In the genomic region with DNA sequence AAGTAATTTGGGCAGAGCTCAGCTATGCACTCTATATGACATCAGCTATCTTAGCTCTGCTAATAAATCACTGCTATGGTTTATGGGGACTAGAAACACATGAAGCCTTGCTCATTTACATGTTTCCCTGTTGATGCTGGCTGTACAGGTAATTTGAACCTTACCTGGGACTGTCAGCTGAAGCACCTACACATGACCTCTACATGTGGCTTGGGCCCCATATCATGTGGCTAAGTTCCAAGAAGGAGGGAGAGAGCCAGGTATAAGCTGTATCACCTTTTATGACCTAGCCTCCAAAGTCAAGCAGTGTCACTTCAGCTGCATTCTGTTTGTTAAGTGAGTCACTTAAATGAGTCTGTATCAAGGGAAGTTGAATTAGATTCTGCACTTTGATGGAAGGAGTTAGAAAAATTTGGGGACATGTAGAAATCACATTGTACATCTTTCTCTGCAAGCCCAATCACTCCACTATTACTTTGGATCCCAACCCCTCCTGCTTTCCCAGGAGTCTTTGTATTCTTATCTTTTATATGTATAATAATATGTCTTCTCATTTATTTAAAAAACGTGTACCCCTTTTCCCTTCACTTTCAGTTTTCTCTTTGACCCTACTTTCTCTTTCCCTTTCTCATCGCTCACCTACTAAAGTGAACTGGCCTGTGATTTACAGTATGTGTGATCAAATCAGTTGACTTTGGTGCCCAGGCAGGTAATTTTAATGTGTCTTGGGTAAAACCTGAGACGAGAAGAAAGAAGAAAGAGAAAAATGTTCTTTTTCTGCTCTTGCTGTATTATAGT, we compare ENCODE assay signal across 1 cellular context.
TF ChIP-seq lines count a peak whose summit lies in the region.

No MANE protein-coding gene starts in this region.

TF ChIP-seq in GM12878, 131 proteins besides CTCF, POLR2A, EP300 and RAD21 (continued from another document):
- TF ChIP-seq ZNF592 (IDR thresholded peaks at IDR 0.05): no peak
- no peak for TF ChIP-seq GATAD2B (conservative IDR thresholded peaks at IDR 0.05; ENCODE audit: low read depth)
- no peak for TF ChIP-seq JUNB (IDR thresholded peaks at IDR 0.05)
- TF ChIP-seq, protein P1, sequence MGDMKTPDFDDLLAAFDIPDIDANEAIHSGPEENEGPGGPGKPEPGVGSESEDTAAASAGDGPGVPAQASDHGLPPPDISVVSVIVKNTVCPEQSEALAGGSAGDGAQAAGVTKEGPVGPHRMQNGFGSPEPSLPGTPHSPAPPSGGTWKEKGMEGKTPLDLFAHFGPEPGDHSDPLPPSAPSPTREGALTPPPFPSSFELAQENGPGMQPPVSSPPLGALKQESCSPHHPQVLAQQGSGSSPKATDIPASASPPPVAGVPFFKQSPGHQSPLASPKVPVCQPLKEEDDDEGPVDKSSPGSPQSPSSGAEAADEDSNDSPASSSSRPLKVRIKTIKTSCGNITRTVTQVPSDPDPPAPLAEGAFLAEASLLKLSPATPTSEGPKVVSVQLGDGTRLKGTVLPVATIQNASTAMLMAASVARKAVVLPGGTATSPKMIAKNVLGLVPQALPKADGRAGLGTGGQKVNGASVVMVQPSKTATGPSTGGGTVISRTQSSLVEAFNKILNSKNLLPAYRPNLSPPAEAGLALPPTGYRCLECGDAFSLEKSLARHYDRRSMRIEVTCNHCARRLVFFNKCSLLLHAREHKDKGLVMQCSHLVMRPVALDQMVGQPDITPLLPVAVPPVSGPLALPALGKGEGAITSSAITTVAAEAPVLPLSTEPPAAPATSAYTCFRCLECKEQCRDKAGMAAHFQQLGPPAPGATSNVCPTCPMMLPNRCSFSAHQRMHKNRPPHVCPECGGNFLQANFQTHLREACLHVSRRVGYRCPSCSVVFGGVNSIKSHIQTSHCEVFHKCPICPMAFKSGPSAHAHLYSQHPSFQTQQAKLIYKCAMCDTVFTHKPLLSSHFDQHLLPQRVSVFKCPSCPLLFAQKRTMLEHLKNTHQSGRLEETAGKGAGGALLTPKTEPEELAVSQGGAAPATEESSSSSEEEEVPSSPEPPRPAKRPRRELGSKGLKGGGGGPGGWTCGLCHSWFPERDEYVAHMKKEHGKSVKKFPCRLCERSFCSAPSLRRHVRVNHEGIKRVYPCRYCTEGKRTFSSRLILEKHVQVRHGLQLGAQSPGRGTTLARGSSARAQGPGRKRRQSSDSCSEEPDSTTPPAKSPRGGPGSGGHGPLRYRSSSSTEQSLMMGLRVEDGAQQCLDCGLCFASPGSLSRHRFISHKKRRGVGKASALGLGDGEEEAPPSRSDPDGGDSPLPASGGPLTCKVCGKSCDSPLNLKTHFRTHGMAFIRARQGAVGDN (IDR thresholded peaks at IDR 0.05): no peak
- no peak for TF ChIP-seq MEF2B (IDR thresholded peaks at IDR 0.05; ENCODE audit: partially characterized antibody, poor library complexity, severe bottlenecking)
- no peak for TF ChIP-seq RB1 (IDR thresholded peaks at IDR 0.05; ENCODE audit: borderline replicate concordance)
- TF ChIP-seq ZBTB11 (CRISPR knock-in tag; IDR thresholded peaks at IDR 0.05): no peak
- TF ChIP-seq MEF2A (IDR thresholded peaks at IDR 0.05; ENCODE audit: insufficient read depth, low read depth, low read length): no peak
- TF ChIP-seq IKZF2 (IDR thresholded peaks at IDR 0.05): no peak
- TF ChIP-seq MXI1 (IDR thresholded peaks at IDR 0.05; ENCODE audit: low read depth, low read length): no peak
- TF ChIP-seq RFX5 (IDR thresholded peaks at IDR 0.05; ENCODE audit: low read depth, low read length): no peak
- no peak for TF ChIP-seq SIN3A (IDR thresholded peaks at IDR 0.05; ENCODE audit: low read depth, low read length)
- TF ChIP-seq ASH2L (IDR thresholded peaks at IDR 0.05; ENCODE audit: borderline replicate concordance, low read depth): no peak
- TF ChIP-seq FOXM1 (IDR thresholded peaks at IDR 0.05; ENCODE audit: low read depth, low read length): no peak
